ENCODE assay signal across 19 cellular contexts in genomic region chr1:8944006-8944405, GRCh38. TPM values are rescaled to one million over a fixed set of nuclear protein-coding genes. Genes with fewer than 3 reads are reported as not detected.
DNase-seq lines count a peak whose midpoint lies in the region; ATAC-seq, FAIRE-seq and TF ChIP-seq lines count a peak whose summit lies in the region.
"Had no signal": no experiment of that assay in that cellular context is flagged by ENCODE, and none has a peak within 500 bp of the region (broad histone marks: within the 10 kb centered on the region; RNA-seq: fewer than 3 reads in every experiment).

No MANE protein-coding gene starts in this region.

- peak overlapping the region; percentile 96 for H3K27ac Mint-ChIP-seq in activated CD4-positive, alpha-beta T cell treated with anti-CD3 and anti-CD28 coated beads, Interleukin-2, amount 10 ng/mL, durations not matched to agents 7 days and 5 days
- H3K27ac Mint-ChIP-seq in activated CD4-positive, alpha-beta T cell treated with anti-CD3 and anti-CD28 coated beads for 36 hours: no peak overlapping the region
- H3K27ac Mint-ChIP-seq: stimulated activated memory B cell treated with anti-CD40 and anti-IgM and Interleukin-4, amounts not matched to agents 10 μg/mL and 1 μg/mL and 100 μg/mL, for 72 hours had no signal

- no peak overlapping the region for H3K9ac ChIP-seq in SK-N-MC (ENCODE audit: insufficient read length)
- H3K9ac ChIP-seq: SK-N-SH had no signal

- H3K9me3 ChIP-seq in SK-N-MC (ENCODE audit: low read depth, low read length): no peaks in the 10 kb centered on the region
- no peaks in the 10 kb centered on the region for H3K9me3 ChIP-seq in spleen
- no peaks in the 10 kb centered on the region for H3K9me3 ChIP-seq in left lung
- H3K9me3 ChIP-seq: lower lobe of right lung, neutrophil, SK-N-SH, uterus had no signal

- POLR2A ChIA-PET in activated CD4-positive, alpha-beta T cell treated with anti-CD3 and anti-CD28 coated beads, Interleukin-2, amount 10 ng/mL, durations not matched to agents 7 days and 5 days (lab: Charles Lee): no interaction called here
- POLR2A ChIA-PET in activated CD4-positive, alpha-beta T cell treated with anti-CD3 and anti-CD28 coated beads for 36 hours (lab: Charles Lee): interaction anchor here (0.5 to 0.7 kb wide), 2 partner anchors 21 to 27 kb away, joined by 3 read pairs; no protein-coding TSS in a partner anchor

- ATAC-seq in activated CD4-positive, alpha-beta T cell treated with anti-CD3 and anti-CD28 coated beads for 36 hours: no peak
- ATAC-seq in left lung: no peak
- ATAC-seq: lower lobe of right lung; stimulated activated memory B cell treated with anti-CD40 and anti-IgM and Interleukin-4, amounts not matched to agents 10 μg/mL and 1 μg/mL and 100 μg/mL, for 72 hours had no signal

- H3K4me3 Mint-ChIP-seq in activated CD4-positive, alpha-beta T cell treated with anti-CD3 and anti-CD28 coated beads, Interleukin-2, amount 10 ng/mL, durations not matched to agents 7 days and 5 days: no peak overlapping the region
- H3K4me3 Mint-ChIP-seq in activated CD4-positive, alpha-beta T cell treated with anti-CD3 and anti-CD28 coated beads for 36 hours: no peak overlapping the region
- H3K4me3 Mint-ChIP-seq: stimulated activated memory B cell treated with anti-CD40 and anti-IgM and Interleukin-4, amounts not matched to agents 10 μg/mL and 1 μg/mL and 100 μg/mL, for 72 hours had no signal

- H3K4me1 ChIP-seq in spleen: peaks cover 7 to 69% (median 43%) of the 10 kb centered on the region in 6 donors
- peaks cover 0 to 11% of the 10 kb centered on the region in 2 donors for H3K4me1 ChIP-seq in left lung
- H3K4me1 ChIP-seq: lower lobe of right lung, uterus had no signal

- H3K27me3 Mint-ChIP-seq in activated CD4-positive, alpha-beta T cell treated with anti-CD3 and anti-CD28 coated beads, Interleukin-2, amount 10 ng/mL, durations not matched to agents 7 days and 5 days: no peaks in the 10 kb centered on the region
- no peaks in the 10 kb centered on the region for H3K27me3 Mint-ChIP-seq in activated CD4-positive, alpha-beta T cell treated with anti-CD3 and anti-CD28 coated beads for 36 hours

- peaks cover 93% of the 10 kb centered on the region for H3K4me1 Mint-ChIP-seq in activated CD4-positive, alpha-beta T cell treated with anti-CD3 and anti-CD28 coated beads, Interleukin-2, amount 10 ng/mL, durations not matched to agents 7 days and 5 days
- H3K4me1 Mint-ChIP-seq in activated CD4-positive, alpha-beta T cell treated with anti-CD3 and anti-CD28 coated beads for 36 hours: peaks cover 33% of the 10 kb centered on the region
- H3K4me1 Mint-ChIP-seq: stimulated activated memory B cell treated with anti-CD40 and anti-IgM and Interleukin-4, amounts not matched to agents 10 μg/mL and 1 μg/mL and 100 μg/mL, for 72 hours had no signal

- intact Hi-C loops in activated CD4-positive, alpha-beta T cell treated with anti-CD3 and anti-CD28 coated beads for 36 hours (cut with DNase I, micrococcal nuclease): no loop called here
- intact Hi-C loops in spleen (cut with DNase I; ENCODE audit: low total_unique reads): no loop called here
- intact Hi-C loops in left lung (cut with DNase I): no loop called here

- WGBS in spleen, 5 donors: 75 to 82% (median 76%) methylated on average over 9 of the region's 9 CpGs

- no peak for TF ChIP-seq POLR2A in spleen (IDR thresholded peaks at IDR 0.05)

- peaks cover 31% of the 10 kb centered on the region for H3K36me3 Mint-ChIP-seq in activated CD4-positive, alpha-beta T cell treated with anti-CD3 and anti-CD28 coated beads, Interleukin-2, amount 10 ng/mL, durations not matched to agents 7 days and 5 days (ENCODE audit: low read depth)
- H3K36me3 Mint-ChIP-seq in activated CD4-positive, alpha-beta T cell treated with anti-CD3 and anti-CD28 coated beads for 36 hours (ENCODE audit: low read depth): peaks cover 2% of the 10 kb centered on the region
- H3K36me3 Mint-ChIP-seq: stimulated activated memory B cell treated with anti-CD40 and anti-IgM and Interleukin-4, amounts not matched to agents 10 μg/mL and 1 μg/mL and 100 μg/mL, for 72 hours had no signal

- FAIRE-seq in HTR-8/SVneo (lab: Jason Lieb, UNC): no peak

- H3K4me3 ChIP-seq in SK-N-MC (peak overlapping the region; percentile 41; the same call in 1 of the 2 replicates), spleen (no peak overlapping the region), left lung (no peak overlapping the region)
- H3K4me3 ChIP-seq: lower lobe of right lung, uterus had no signal

- no peaks in the 10 kb centered on the region for H3K36me3 ChIP-seq in SK-N-MC (ENCODE audit: insufficient read depth, low read length)
- no peaks in the 10 kb centered on the region for H3K36me3 ChIP-seq in spleen
- no peaks in the 10 kb centered on the region for H3K36me3 ChIP-seq in left lung
- H3K36me3 ChIP-seq: brain microvascular endothelial cell, lower lobe of right lung, neutrophil, uterus had no signal

- no peak for DNase-seq in activated CD4-positive, alpha-beta T cell treated with anti-CD3 and anti-CD28 coated beads, Interleukin-2, amount 10 ng/mL, durations not matched to agents 7 days and 5 days
- no peak for DNase-seq in activated CD4-positive, alpha-beta T cell treated with anti-CD3 and anti-CD28 coated beads for 36 hours
- no peak for DNase-seq in SK-N-MC (ENCODE audit: low read depth, low spot score)
- DNase-seq in dermis blood vessel endothelial cell: peak; percentile 29
- DNase-seq in spleen: no peak
- DNase-seq in left lung: no peak
- no peak for DNase-seq in HTR-8/SVneo (ENCODE audit: insufficient read length, low spot score)
- no peak for DNase-seq in NCI-H774 (lab: John Stamatoyannopoulos, UW)
- DNase-seq: activated CD4-positive, CD25-positive, alpha-beta regulatory T cell; brain microvascular endothelial cell; IMR-90; lower lobe of right lung; NCI-H1105 treated with DMSO at 0.1 percent for 48 hours; NCI-H446; OCI-M1; SK-N-SH; uterus had no signal

- H3K27ac ChIP-seq in SK-N-MC: peak overlapping the region; percentile 67
- H3K27ac ChIP-seq in spleen: peak overlapping the region in 7 of 8 donors; percentile 8 to 80 (median 60)
- H3K27ac ChIP-seq in left lung: no peak overlapping the region
- H3K27ac ChIP-seq: brain microvascular endothelial cell, lower lobe of right lung, neutrophil, uterus had no signal

- no peaks in the 10 kb centered on the region for H3K27me3 ChIP-seq in spleen (replicated peaks in 1 of 7)
- H3K27me3 ChIP-seq in left lung: no peaks in the 10 kb centered on the region
- H3K27me3 ChIP-seq: brain microvascular endothelial cell, neutrophil, uterus had no signal

- no peak for TF ChIP-seq CTCF in spleen (IDR thresholded peaks at IDR 0.05 in 8 of 11, conservative IDR thresholded peaks at IDR 0.05 in 3 of 11)
- no peak for TF ChIP-seq CTCF in left lung (IDR thresholded peaks at IDR 0.05)

- CTCF ChIA-PET in activated CD4-positive, alpha-beta T cell treated with anti-CD3 and anti-CD28 coated beads, Interleukin-2, amount 10 ng/mL, durations not matched to agents 7 days and 5 days (lab: Charles Lee): interaction anchor here (1.2 to 6.4 kb wide), 5 partner anchors 9 to 26 kb away, joined by 3 to 30 read pairs (median 3); no protein-coding TSS in a partner anchor
- CTCF ChIA-PET in activated CD4-positive, alpha-beta T cell treated with anti-CD3 and anti-CD28 coated beads for 36 hours (lab: Charles Lee): interaction anchor here (1.0 to 1.9 kb wide), 3 partner anchors 19 to 61 kb away, joined by 4 to 11 read pairs (median 8); no protein-coding TSS in a partner anchor

- H3K9me3 Mint-ChIP-seq in activated CD4-positive, alpha-beta T cell treated with anti-CD3 and anti-CD28 coated beads, Interleukin-2, amount 10 ng/mL, durations not matched to agents 7 days and 5 days: peaks cover 17% of the 10 kb centered on the region
- H3K9me3 Mint-ChIP-seq in activated CD4-positive, alpha-beta T cell treated with anti-CD3 and anti-CD28 coated beads for 36 hours (ENCODE audit: low read depth): no peaks in the 10 kb centered on the region

RNA-seq across cellular contexts. Expression of gene CA6, which starts 1.7 kb away (rescaled TPM):
- total RNA-seq in activated CD4-positive, alpha-beta T cell treated with anti-CD3 and anti-CD28 coated beads, Interleukin-2, amount 10 ng/mL, durations not matched to agents 7 days and 5 days: under 1 TPM; 0.25 to 0.31 TPM
- total RNA-seq in activated CD4-positive, alpha-beta T cell treated with anti-CD3 and anti-CD28 coated beads for 36 hours: under 1 TPM in 1 of 2 experiments, not detected in 1; 0.27 TPM
- total RNA-seq in dermis blood vessel endothelial cell (not detected in 2 replicates), spleen (1 to 10 TPM in 1 of 7 donors, not detected in 6; 1.5 TPM), left lung (not detected)
- polyA plus RNA-seq in spleen: under 1 TPM; 0.11 to 0.16 (median 0.11) TPM
- total RNA-seq: IMR-90, lower lobe of right lung, uterus had no signal
- polyA plus RNA-seq: IMR-90, SK-N-SH had no signal

Comparison
In these comparisons a context has a peak if more than half of its experiments do, and no peak if none do; other contexts are left out.
1. H3K27ac ChIP-seq: peak in SK-N-MC (single experiment) and spleen (7 of 8); none in left lung (0 of 2).